16 cellular contexts compared by ENCODE assay signal in the genomic region with DNA sequence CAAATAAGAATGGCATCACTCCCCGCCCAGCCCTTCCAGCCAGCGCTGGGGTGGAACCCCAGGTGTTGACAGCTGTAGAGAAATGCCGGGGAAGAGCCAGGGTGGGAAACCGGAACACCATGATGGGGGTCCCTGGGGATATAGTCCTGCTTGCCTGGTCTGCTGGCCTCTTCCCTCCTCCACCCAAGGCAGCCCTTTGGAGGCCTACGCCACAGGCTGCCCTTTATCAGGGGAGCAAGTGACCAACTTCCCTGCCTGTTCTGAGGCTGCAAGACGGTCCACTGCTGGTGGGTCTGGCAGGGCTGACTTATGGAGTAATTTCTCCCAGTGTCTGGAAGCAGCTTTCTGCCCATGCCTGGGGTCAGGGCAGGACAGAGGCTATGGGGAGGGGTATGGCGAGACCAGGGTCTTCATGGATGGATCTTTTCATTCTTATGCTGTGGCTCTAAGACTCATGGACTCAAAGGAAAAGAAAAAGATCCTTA. TPM values are rescaled to one million over a fixed set of nuclear protein-coding genes. Genes with fewer than 3 reads are reported as not detected.
"Had no signal": no experiment of that assay in that cellular context is flagged by ENCODE, and none has a peak within 500 bp of the region (broad histone marks: within the 10 kb centered on the region; RNA-seq: fewer than 3 reads in every experiment).

No MANE protein-coding gene starts in this region.

- H3K4me3 ChIP-seq: esophagus muscularis mucosa, SK-N-MC, tibial nerve had no signal

- H3K36me3 ChIP-seq: brain microvascular endothelial cell, esophagus muscularis mucosa, tibial nerve, WERI-Rb-1 had no signal

- H3K27ac Mint-ChIP-seq: activated naive CD4-positive, alpha-beta T cell treated with anti-CD3 and anti-CD28 coated beads for 36 hours; nephron had no signal

- H3K9me3 Mint-ChIP-seq: activated naive CD4-positive, alpha-beta T cell treated with anti-CD3 and anti-CD28 coated beads for 36 hours; nephron had no signal

- DNase-seq: activated CD4-positive, alpha-beta T cell treated with anti-CD3 and anti-CD28 coated beads for 48 hours; activated naive CD4-positive, alpha-beta T cell treated with anti-CD3 and anti-CD28 coated beads for 36 hours; amniotic stem cell; brain microvascular endothelial cell; small intestine; WERI-Rb-1 had no signal

- H3K27me3 ChIP-seq: brain microvascular endothelial cell, esophagus muscularis mucosa, tibial nerve had no signal

- H3K9me3 ChIP-seq: esophagus muscularis mucosa, tibial nerve had no signal

- ATAC-seq: left colon had no signal

- H3K27ac ChIP-seq: brain microvascular endothelial cell, esophagus muscularis mucosa, SK-N-MC, tibial nerve, WERI-Rb-1 had no signal

- H3K4me3 Mint-ChIP-seq: activated naive CD4-positive, alpha-beta T cell treated with anti-CD3 and anti-CD28 coated beads for 36 hours; nephron had no signal

RNA-seq across cellular contexts. Expression of gene EDN2, which starts 50.8 kb away (rescaled TPM):
- total RNA-seq: activated naive CD4-positive, alpha-beta T cell treated with anti-CD3 and anti-CD28 coated beads for 36 hours; cerebellum; dermis microvascular lymphatic vessel endothelial cell; fibroblast of villous mesenchyme; omental fat pad; pulmonary artery endothelial cell had no signal
